In genomic region chr3:187777331-187778046, GRCh38 we compare ENCODE assay signal across 8 cellular contexts. TPM values are rescaled to one million over a fixed set of nuclear protein-coding genes. Genes with fewer than 3 reads are reported as not detected.
DNase-seq lines count a peak whose midpoint lies in the region; ATAC-seq, FAIRE-seq and TF ChIP-seq lines count a peak whose summit lies in the region.

No MANE protein-coding gene starts in this region.

- H3K27ac Mint-ChIP-seq in CD8-positive, alpha-beta T cell: peak overlapping the region; percentile 88

- H3K4me3 Mint-ChIP-seq in CD8-positive, alpha-beta T cell: peak overlapping the region; percentile 33

- TF ChIP-seq RAD21 in HCT116 (IDR thresholded peaks at IDR 0.05; ENCODE audit: low read depth): no peak

- no peaks in the 10 kb centered on the region for H3K36me3 ChIP-seq in CD8-positive, alpha-beta T cell (ENCODE audit: insufficient read depth, low read length)
- H3K36me3 ChIP-seq in HCT116 (ENCODE audit: control insufficient read depth in 1 of 2, insufficient read depth in 2 of 2, low read length in 2 of 2) (no peaks in the 10 kb centered on the region), breast epithelium (no peaks in the 10 kb centered on the region), colonic mucosa (no peaks in the 10 kb centered on the region)

- no peaks in the 10 kb centered on the region for H3K36me3 Mint-ChIP-seq in CD8-positive, alpha-beta T cell

- no peaks in the 10 kb centered on the region for H3K27me3 ChIP-seq in CD8-positive, alpha-beta T cell (ENCODE audit: insufficient read depth, low read length)
- no peaks in the 10 kb centered on the region for H3K27me3 ChIP-seq in HCT116 (ENCODE audit: insufficient read depth, low read length)
- H3K27me3 ChIP-seq in breast epithelium: no peaks in the 10 kb centered on the region
- no peaks in the 10 kb centered on the region for H3K27me3 ChIP-seq in colonic mucosa

- H3K9me3 ChIP-seq in CD8-positive, alpha-beta T cell (ENCODE audit: low read length): no peaks in the 10 kb centered on the region
- no peaks in the 10 kb centered on the region for H3K9me3 ChIP-seq in HCT116 (ENCODE audit: control insufficient read depth in 1 of 2, insufficient read depth in 1 of 2, low read depth in 1 of 2, low read length in 2 of 2)
- no peaks in the 10 kb centered on the region for H3K9me3 ChIP-seq in breast epithelium
- H3K9me3 ChIP-seq in colonic mucosa: no peaks in the 10 kb centered on the region

- POLR2A ChIA-PET in CD8-positive, alpha-beta T cell (lab: Charles Lee): interaction anchor here (0.5 to 1.4 kb wide), 2 partner anchors 223 to 253 kb away, joined by 3 read pairs; no protein-coding TSS in a partner anchor
- POLR2A ChIA-PET in HCT116 (lab: Charles Lee): no interaction called here

- peaks cover 16% of the 10 kb centered on the region for H3K4me1 ChIP-seq in CD8-positive, alpha-beta T cell (ENCODE audit: insufficient read depth, low read length)
- no peaks in the 10 kb centered on the region; a peak in 1 of 4 replicates for H3K4me1 ChIP-seq in HCT116 (ENCODE audit: control insufficient read depth in 1 of 2, insufficient read depth in 2 of 2, low read length in 2 of 2)
- no peaks in the 10 kb centered on the region for H3K4me1 ChIP-seq in breast epithelium
- no peaks in the 10 kb centered on the region for H3K4me1 ChIP-seq in colonic mucosa

- FAIRE-seq in RCC 7860 (lab: Jason Lieb, UNC): peak; percentile 92

- TF ChIP-seq CTCF in CD8-positive, alpha-beta T cell (IDR thresholded peaks at IDR 0.05): no peak
- TF ChIP-seq CTCF in HCT116 (IDR thresholded peaks at IDR 0.05 in 2 of 3, conservative IDR thresholded peaks at IDR 0.05 in 1 of 3; ENCODE audit: borderline replicate concordance in 1 of 3, insufficient read depth in 1 of 3, low read depth in 2 of 3, low read length in 2 of 3) (no peak), breast epithelium (IDR thresholded peaks at IDR 0.05) (no peak), colonic mucosa (IDR thresholded peaks at IDR 0.05) (no peak)

- H3K9me2 ChIP-seq in HCT116 (ENCODE audit: insufficient read depth): no peaks in the 10 kb centered on the region

- CTCF ChIA-PET in CD8-positive, alpha-beta T cell (lab: Charles Lee): interaction anchor here (1.5 kb wide), 1 partner anchor 29 kb away, joined by 7 read pairs; no protein-coding TSS in a partner anchor
- CTCF ChIA-PET in HCT116 (lab: Charles Lee): no interaction called here

- ATAC-seq in CD8-positive, alpha-beta T cell: peak; percentile 88
- ATAC-seq in HCT116 (no peak), HG02852 (IDR thresholded peaks at IDR 0.05; ENCODE audit: unreplicated experiment) (no peak)

- RAD21 ChIA-PET in HCT116 (lab: Charles Lee; ENCODE audit: low non-redundant PET in 1 of 2, low total read pairs in 2 of 2, uncharacterized antibody in 2 of 2, unreplicated experiment in 2 of 2): no interaction called here

- H2AFZ ChIP-seq in HCT116 (ENCODE audit: low read depth, low read length, poor library complexity, severe bottlenecking): no peak overlapping the region

- H3K9ac ChIP-seq in HCT116 (ENCODE audit: low read length): no peak overlapping the region
- H3K9ac ChIP-seq in colonic mucosa (ENCODE audit: low read depth in 2 of 2, low read length in 2 of 2): no peak overlapping the region

- H3K9me3 Mint-ChIP-seq in CD8-positive, alpha-beta T cell: no peaks in the 10 kb centered on the region

- DNase-seq in CD8-positive, alpha-beta T cell: peak in 6 of 7 experiments; percentile 10 to 60 (median 30)
- no peak for DNase-seq in HCT116 (ENCODE audit: low read depth, low spot score)
- DNase-seq in RCC 7860 (ENCODE audit: low spot score): peak; percentile 76
- DNase-seq in breast epithelium (ENCODE audit: low spot score in 2 of 2): no peak
- DNase-seq in stimulated activated CD4-positive, alpha-beta T cell treated with anti-CD3 and anti-CD28 coated beads, Interleukin-4, amount 100 ng/mL, for 1 hour: peak; percentile 5
- DNase-seq in colonic mucosa: no peak
- no peak for DNase-seq in cortex of kidney (lab: John Stamatoyannopoulos, UW)

- peaks cover 23% of the 10 kb centered on the region for H3K4me1 Mint-ChIP-seq in CD8-positive, alpha-beta T cell (ENCODE audit: low read depth)

- no peaks in the 10 kb centered on the region for H4K20me1 ChIP-seq in HCT116 (ENCODE audit: insufficient read depth)

- H3K27me3 Mint-ChIP-seq in CD8-positive, alpha-beta T cell (ENCODE audit: low read depth): no peaks in the 10 kb centered on the region

- H3K4me3 ChIP-seq in CD8-positive, alpha-beta T cell (ENCODE audit: low read depth, low read length): no peak overlapping the region
- no peak overlapping the region for H3K4me3 ChIP-seq in HCT116 (replicated peaks in 1 of 2; ENCODE audit: low read depth in 1 of 2, low read length in 2 of 2)
- no peak overlapping the region for H3K4me3 ChIP-seq in breast epithelium
- no peak overlapping the region for H3K4me3 ChIP-seq in colonic mucosa

- H3K79me2 ChIP-seq in HCT116 (ENCODE audit: insufficient read depth, low read length): no peaks in the 10 kb centered on the region

- BruUV-seq in HCT116 (replicated peaks; lab: Mats Ljungman, UMichigan): no TSS peak

- no peak overlapping the region for H3K4me2 ChIP-seq in HCT116 (ENCODE audit: low read length)

- H3K27ac ChIP-seq in CD8-positive, alpha-beta T cell (ENCODE audit: low read depth, low read length): no peak overlapping the region
- H3K27ac ChIP-seq in HCT116 (ENCODE audit: low read depth, low read length) (no peak overlapping the region), breast epithelium (peak overlapping the region; percentile 65 to 71), colonic mucosa (no peak overlapping the region)

- intact Hi-C loops in CD8-positive, alpha-beta T cell (cut with DNase I, micrococcal nuclease): loop anchor here (1.0 to 5.0 kb wide), 2 partner anchors 32 to 135 kb away; partner anchors contain the start of gene BCL6 (in 1 of the 2)
- intact Hi-C loops in HCT116 (cut with micrococcal nuclease): no loop called here
- intact Hi-C loops in breast epithelium (cut with DNase I; ENCODE audit: low total_unique reads): no loop called here
- intact Hi-C loops in colonic mucosa (cut with DNase I): no loop called here

- TF ChIP-seq POLR2A in HCT116 (IDR thresholded peaks at IDR 0.05; ENCODE audit: borderline replicate concordance, extremely low read depth, insufficient read depth, insufficient read length) (no peak), breast epithelium (IDR thresholded peaks at IDR 0.05) (no peak)

TF ChIP-seq in HCT116, 20 proteins besides CTCF, POLR2A, EP300 and RAD21:
- TF ChIP-seq, protein P1, sequence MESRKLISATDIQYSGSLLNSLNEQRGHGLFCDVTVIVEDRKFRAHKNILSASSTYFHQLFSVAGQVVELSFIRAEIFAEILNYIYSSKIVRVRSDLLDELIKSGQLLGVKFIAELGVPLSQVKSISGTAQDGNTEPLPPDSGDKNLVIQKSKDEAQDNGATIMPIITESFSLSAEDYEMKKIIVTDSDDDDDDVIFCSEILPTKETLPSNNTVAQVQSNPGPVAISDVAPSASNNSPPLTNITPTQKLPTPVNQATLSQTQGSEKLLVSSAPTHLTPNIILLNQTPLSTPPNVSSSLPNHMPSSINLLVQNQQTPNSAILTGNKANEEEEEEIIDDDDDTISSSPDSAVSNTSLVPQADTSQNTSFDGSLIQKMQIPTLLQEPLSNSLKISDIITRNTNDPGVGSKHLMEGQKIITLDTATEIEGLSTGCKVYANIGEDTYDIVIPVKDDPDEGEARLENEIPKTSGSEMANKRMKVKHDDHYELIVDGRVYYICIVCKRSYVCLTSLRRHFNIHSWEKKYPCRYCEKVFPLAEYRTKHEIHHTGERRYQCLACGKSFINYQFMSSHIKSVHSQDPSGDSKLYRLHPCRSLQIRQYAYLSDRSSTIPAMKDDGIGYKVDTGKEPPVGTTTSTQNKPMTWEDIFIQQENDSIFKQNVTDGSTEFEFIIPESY (IDR thresholded peaks at IDR 0.05; ENCODE audit: extremely low read depth, insufficient replicate concordance, low read length): no peak
- TF ChIP-seq FOSL1 (IDR thresholded peaks at IDR 0.05; ENCODE audit: low read depth) (peak; percentile 22; the same call in 1 of the 2 replicates), JUND (IDR thresholded peaks at IDR 0.05) (no peak)

RNA-seq across cellular contexts. Expression of gene BCL6, which starts 32.2 kb away (rescaled TPM):
- total RNA-seq in CD8-positive, alpha-beta T cell: 10 to 100 TPM; 89.2 to 93.1 TPM
- 17.5 TPM for total RNA-seq in HCT116 (2021; ENCODE audit: unreplicated experiment)
- polyA plus RNA-seq in HCT116 (2012): 16.1 and 18.1 TPM in 2 replicates
- 100 to 1,000 TPM; 281 to 346 (median 283) TPM for total RNA-seq in breast epithelium
- total RNA-seq in colonic mucosa: 10 to 100 TPM in 1 of 2 donors, 1 to 10 TPM in 1; 8.8 to 30.2 TPM

Comparison
In these comparisons a context has a peak if more than half of its experiments do, and no peak if none do; other contexts are left out.
1. DNase-seq: peak in CD8-positive, alpha-beta T cell (6 of 7), RCC 7860 (single experiment) and stimulated activated CD4-positive, alpha-beta T cell treated with anti-CD3 and anti-CD28 coated beads, Interleukin-4, amount 100 ng/mL, for 1 hour (single experiment); none in HCT116 (single experiment), breast epithelium (0 of 2), colonic mucosa (single experiment) and cortex of kidney (single experiment).
2. H3K27ac ChIP-seq: peak in breast epithelium (2 of 2); none in CD8-positive, alpha-beta T cell (single experiment), HCT116 (single experiment) and colonic mucosa (single experiment).
3. intact Hi-C loops: an anchor here in CD8-positive, alpha-beta T cell (1.0 to 5.0 kb wide); none called in HCT116, breast epithelium and colonic mucosa.